Comparison of ENCODE assay signal across 32 cellular contexts in genomic region chr4:21198683-21199082, GRCh38.
"Had no signal": no experiment of that assay in that cellular context is flagged by ENCODE, and none has a peak within 500 bp of the region (broad histone marks: within the 10 kb centered on the region; RNA-seq: fewer than 3 reads in every experiment).

No MANE protein-coding gene starts in this region.

- H3K4me1 ChIP-seq: ascending aorta, breast epithelium, colonic mucosa, gastrocnemius medialis, heart right ventricle had no signal

- H3K4me1 Mint-ChIP-seq: activated CD4-positive, alpha-beta T cell treated with anti-CD3 and anti-CD28 coated beads for 36 hours; activated CD4-positive, alpha-beta T cell treated with anti-CD3 and anti-CD28 coated beads, Interleukin-2, amount 10 ng/mL, durations not matched to agents 24 days and 14 days; activated CD8-positive, alpha-beta memory T cell treated with anti-CD3 and anti-CD28 coated beads, Interleukin-2, amount 10 ng/mL, durations not matched to agents 7 days and 5 days; activated naive CD4-positive, alpha-beta T cell treated with anti-CD3 and anti-CD28 coated beads, Interleukin-2, amount 10 ng/mL, durations not matched to agents 7 days and 5 days; activated naive CD8-positive, alpha-beta T cell treated with anti-CD3 and anti-CD28 coated beads, Interleukin-2, amount 10 ng/mL, durations not matched to agents 7 days and 5 days; T-helper 17 cell had no signal

- H3K27me3 Mint-ChIP-seq: activated CD4-positive, alpha-beta memory T cell treated with anti-CD3 and anti-CD28 coated beads for 36 hours; activated CD4-positive, alpha-beta T cell treated with anti-CD3 and anti-CD28 coated beads for 36 hours; activated CD4-positive, alpha-beta T cell treated with anti-CD3 and anti-CD28 coated beads, Interleukin-2, amount 10 ng/mL, durations not matched to agents 24 days and 14 days; activated CD8-positive, alpha-beta memory T cell treated with anti-CD3 and anti-CD28 coated beads, Interleukin-2, amount 10 ng/mL, durations not matched to agents 7 days and 5 days; activated naive CD4-positive, alpha-beta T cell treated with anti-CD3 and anti-CD28 coated beads, Interleukin-2, amount 10 ng/mL, durations not matched to agents 7 days and 5 days; activated naive CD8-positive, alpha-beta T cell treated with anti-CD3 and anti-CD28 coated beads, Interleukin-2, amount 10 ng/mL, durations not matched to agents 7 days and 5 days; activated T-cell treated with anti-CD3 and anti-CD28 coated beads, Interleukin-2, amount 50 U/mL, for 24 hours; brain; T-helper 17 cell had no signal

- H3K36me3 Mint-ChIP-seq: activated CD4-positive, alpha-beta memory T cell treated with anti-CD3 and anti-CD28 coated beads for 36 hours; activated CD8-positive, alpha-beta memory T cell treated with anti-CD3 and anti-CD28 coated beads, Interleukin-2, amount 10 ng/mL, durations not matched to agents 7 days and 5 days; activated naive CD4-positive, alpha-beta T cell treated with anti-CD3 and anti-CD28 coated beads, Interleukin-2, amount 10 ng/mL, durations not matched to agents 7 days and 5 days; activated naive CD4-positive, alpha-beta T cell treated with anti-CD3 and anti-CD28 coated beads, Interleukin-2, amount 50 U/mL, for 72 hours; activated naive CD8-positive, alpha-beta T cell treated with anti-CD3 and anti-CD28 coated beads, Interleukin-2, amount 10 ng/mL, durations not matched to agents 7 days and 5 days; brain had no signal

- DNase-seq: activated CD4-positive, alpha-beta memory T cell treated with anti-CD3 and anti-CD28 coated beads for 36 hours; activated CD4-positive, alpha-beta T cell treated with anti-CD3 and anti-CD28 coated beads for 36 hours; activated CD4-positive, alpha-beta T cell treated with anti-CD3 and anti-CD28 coated beads, Interleukin-2, amount 10 ng/mL, durations not matched to agents 24 days and 14 days; activated CD4-positive, CD25-positive, alpha-beta regulatory T cell; activated CD4-positive, CD25-positive, alpha-beta regulatory T cell treated with anti-CD3 and anti-CD28 coated beads, Interleukin-2, amount 50 U/mL, for 72 hours; activated CD8-positive, alpha-beta memory T cell treated with anti-CD3 and anti-CD28 coated beads, Interleukin-2, amount 10 ng/mL, durations not matched to agents 7 days and 5 days; activated CD8-positive, alpha-beta memory T cell treated with anti-CD3 and anti-CD28 coated beads, Interleukin-2, amount 50 U/mL, for 4 hours; activated CD8-positive, alpha-beta T cell treated with anti-CD3 and anti-CD28 coated beads, Interleukin-2, amount 10 ng/mL, durations not matched to agents 7 days and 5 days; activated gamma-delta T cell; activated naive CD4-positive, alpha-beta T cell; activated naive CD4-positive, alpha-beta T cell treated with anti-CD3 and anti-CD28 coated beads, Interleukin-2, amount 10 ng/mL, durations not matched to agents 7 days and 5 days; activated naive CD8-positive, alpha-beta T cell treated with anti-CD3 and anti-CD28 coated beads, Interleukin-2, amount 10 ng/mL, durations not matched to agents 7 days and 5 days; activated T-cell treated with anti-CD3 and anti-CD28 coated beads, Interleukin-2, amount 50 U/mL, for 24 hours; activated T-cell treated with anti-CD3 and anti-CD28 coated beads, Interleukin-2, amount 50 U/mL, for 72 hours; central memory CD4-positive, alpha-beta T cell; cerebellar nuclear complex; colonic mucosa; effector CD8-positive, alpha-beta T cell; foreskin fibroblast; gastrocnemius medialis; heart right ventricle; T-helper 1 cell; T-helper 17 cell; T1000; WERI-Rb-1 had no signal

- H3K9me3 ChIP-seq: ascending aorta, breast epithelium, colonic mucosa, gastrocnemius medialis had no signal

- H3K27ac ChIP-seq: ascending aorta, breast epithelium, cardiac muscle cell, colonic mucosa, gastrocnemius medialis, heart right ventricle, WERI-Rb-1 had no signal

- H3K9me3 Mint-ChIP-seq: activated CD4-positive, alpha-beta memory T cell treated with anti-CD3 and anti-CD28 coated beads for 36 hours; activated naive CD4-positive, alpha-beta T cell treated with anti-CD3 and anti-CD28 coated beads, Interleukin-2, amount 10 ng/mL, durations not matched to agents 7 days and 5 days had no signal

- H3K4me3 ChIP-seq: ascending aorta, breast epithelium, cardiac muscle cell, colonic mucosa, gastrocnemius medialis, heart right ventricle had no signal

- H3K36me3 ChIP-seq: ascending aorta, breast epithelium, cardiac muscle cell, colonic mucosa, gastrocnemius medialis, heart right ventricle, WERI-Rb-1 had no signal

- H3K4me3 Mint-ChIP-seq: activated CD4-positive, alpha-beta memory T cell treated with anti-CD3 and anti-CD28 coated beads for 36 hours; activated CD4-positive, alpha-beta T cell treated with anti-CD3 and anti-CD28 coated beads for 36 hours; activated CD4-positive, alpha-beta T cell treated with anti-CD3 and anti-CD28 coated beads, Interleukin-2, amount 10 ng/mL, durations not matched to agents 24 days and 14 days; activated CD8-positive, alpha-beta memory T cell treated with anti-CD3 and anti-CD28 coated beads, Interleukin-2, amount 10 ng/mL, durations not matched to agents 7 days and 5 days; activated CD8-positive, alpha-beta T cell treated with anti-CD3 and anti-CD28 coated beads, Interleukin-2, amount 10 ng/mL, durations not matched to agents 7 days and 5 days; activated naive CD4-positive, alpha-beta T cell treated with anti-CD3 and anti-CD28 coated beads, Interleukin-2, amount 10 ng/mL, durations not matched to agents 7 days and 5 days; activated naive CD8-positive, alpha-beta T cell treated with anti-CD3 and anti-CD28 coated beads, Interleukin-2, amount 10 ng/mL, durations not matched to agents 7 days and 5 days; activated T-cell treated with anti-CD3 and anti-CD28 coated beads, Interleukin-2, amount 50 U/mL, for 24 hours; activated T-cell treated with anti-CD3 and anti-CD28 coated beads, Interleukin-2, amount 50 U/mL, for 72 hours; brain; T-helper 17 cell; T-helper 2 cell treated with Interferon-gamma antibody and Interleukin-4, amounts not matched to agents 5 μg/mL and 100 μg/mL, for 36 hours had no signal

- ATAC-seq: activated CD4-positive, alpha-beta T cell treated with anti-CD3 and anti-CD28 coated beads for 36 hours; activated CD8-positive, alpha-beta memory T cell treated with anti-CD3 and anti-CD28 coated beads, Interleukin-2, amount 10 ng/mL, durations not matched to agents 7 days and 5 days; activated CD8-positive, alpha-beta T cell treated with anti-CD3 and anti-CD28 coated beads, Interleukin-2, amount 10 ng/mL, durations not matched to agents 7 days and 5 days; activated naive CD4-positive, alpha-beta T cell treated with anti-CD3 and anti-CD28 coated beads, Interleukin-2, amount 50 U/mL, for 72 hours; activated T-cell treated with anti-CD3 and anti-CD28 coated beads, Interleukin-2, amount 50 U/mL, for 72 hours; esophagus mucosa; gastrocnemius medialis; heart right ventricle; T-helper 17 cell had no signal

- H3K27ac Mint-ChIP-seq: activated CD4-positive, alpha-beta memory T cell treated with anti-CD3 and anti-CD28 coated beads for 36 hours; activated CD4-positive, alpha-beta T cell treated with anti-CD3 and anti-CD28 coated beads for 36 hours; activated CD4-positive, alpha-beta T cell treated with anti-CD3 and anti-CD28 coated beads, Interleukin-2, amount 10 ng/mL, durations not matched to agents 24 days and 14 days; activated CD8-positive, alpha-beta memory T cell treated with anti-CD3 and anti-CD28 coated beads, Interleukin-2, amount 10 ng/mL, durations not matched to agents 7 days and 5 days; activated CD8-positive, alpha-beta T cell treated with anti-CD3 and anti-CD28 coated beads, Interleukin-2, amount 10 ng/mL, durations not matched to agents 7 days and 5 days; activated naive CD4-positive, alpha-beta T cell treated with anti-CD3 and anti-CD28 coated beads, Interleukin-2, amount 10 ng/mL, durations not matched to agents 7 days and 5 days; activated naive CD4-positive, alpha-beta T cell treated with anti-CD3 and anti-CD28 coated beads, Interleukin-2, amount 50 U/mL, for 72 hours; activated naive CD8-positive, alpha-beta T cell treated with anti-CD3 and anti-CD28 coated beads, Interleukin-2, amount 10 ng/mL, durations not matched to agents 7 days and 5 days; activated T-cell treated with anti-CD3 and anti-CD28 coated beads, Interleukin-2, amount 50 U/mL, for 24 hours; activated T-cell treated with anti-CD3 and anti-CD28 coated beads, Interleukin-2, amount 50 U/mL, for 72 hours; brain; T-helper 17 cell; T-helper 2 cell treated with Interferon-gamma antibody and Interleukin-4, amounts not matched to agents 5 μg/mL and 100 μg/mL, for 36 hours had no signal

- H3K27me3 ChIP-seq: ascending aorta, breast epithelium, cardiac muscle cell, colonic mucosa, gastrocnemius medialis, heart right ventricle had no signal
